In genomic region chr9:18861599-18862546, GRCh38 we compare ENCODE assay signal across 10 cellular contexts.
DNase-seq lines count a peak whose midpoint lies in the region; ATAC-seq and TF ChIP-seq lines count a peak whose summit lies in the region.
"Had no signal": no experiment of that assay in that cellular context is flagged by ENCODE, and none has a peak within 500 bp of the region (broad histone marks: within the 10 kb centered on the region; RNA-seq: fewer than 3 reads in every experiment).

No MANE protein-coding gene starts in this region.

- no peak overlapping the region for H3K9ac ChIP-seq in endodermal cell (ENCODE audit: extremely low read depth, low read length, poor library complexity, severe bottlenecking)

- no peaks in the 10 kb centered on the region for H3K36me3 ChIP-seq in endodermal cell (ENCODE audit: control insufficient read depth, insufficient read depth, low read length)
- H3K36me3 ChIP-seq: prostate gland had no signal

- no peaks in the 10 kb centered on the region for H3K36me3 Mint-ChIP-seq in endodermal cell (ENCODE audit: low read depth)

- H3K27me3 Mint-ChIP-seq in endodermal cell (ENCODE audit: insufficient read depth), result peaks cover 7% of the 10 kb centered on the region

- no peaks in the 10 kb centered on the region for H3K4me1 ChIP-seq in endodermal cell (ENCODE audit: control insufficient read depth, insufficient read depth, low read length)
- H3K4me1 ChIP-seq: prostate gland had no signal

- no peak overlapping the region for H3K27ac ChIP-seq in endodermal cell (ENCODE audit: low read depth, low read length)
- H3K27ac ChIP-seq: prostate gland had no signal

- no peak overlapping the region for H3K27ac Mint-ChIP-seq in endodermal cell

- TF ChIP-seq CTCF in endodermal cell (conservative IDR thresholded peaks at IDR 0.05), result no peak

- DNase-seq in EH (ENCODE audit: low read depth) (peak; percentile 12), endodermal cell (peak; percentile 80), iPS-NIHi7 (ENCODE audit: extremely low spot score) (peak; percentile 57), retina (peak; percentile 18), COLO829 (ENCODE audit: low spot score) (no peak), HCEC 1CT (no peak)
- DNase-seq: activated T-cell treated with anti-CD3 and anti-CD28 coated beads, Interleukin-2, amount 50 U/mL, for 4 hours had no signal

- ATAC-seq in HG03159 (IDR thresholded peaks at IDR 0.05; ENCODE audit: unreplicated experiment) (no peak), GM21576 (IDR thresholded peaks at IDR 0.05; ENCODE audit: unreplicated experiment) (no peak)
- ATAC-seq: activated T-cell treated with anti-CD3 and anti-CD28 coated beads, Interleukin-2, amount 50 U/mL, for 4 hours had no signal

- H3K9me3 Mint-ChIP-seq in endodermal cell, result no peaks in the 10 kb centered on the region
- H3K9me3 Mint-ChIP-seq: activated T-cell treated with anti-CD3 and anti-CD28 coated beads, Interleukin-2, amount 50 U/mL, for 4 hours had no signal

- WGBS in endodermal cell (ENCODE audit: insufficient coverage in 1 of 2, insufficient read length in 1 of 2), 2 experiments, result 74 to 92% methylated on average over 3 to 14 of the region's 14 CpGs

- H3K4me3 Mint-ChIP-seq in endodermal cell, result no peak overlapping the region
- H3K4me3 Mint-ChIP-seq: activated T-cell treated with anti-CD3 and anti-CD28 coated beads, Interleukin-2, amount 50 U/mL, for 4 hours had no signal

- peaks cover 6% of the 10 kb centered on the region for H3K4me1 Mint-ChIP-seq in endodermal cell

- no peaks in the 10 kb centered on the region for H3K9me3 ChIP-seq in endodermal cell (ENCODE audit: control insufficient read depth, low read length)
- H3K9me3 ChIP-seq: prostate gland had no signal

- H3K27me3 ChIP-seq in endodermal cell (ENCODE audit: control insufficient read depth, insufficient read depth, low read length, poor library complexity, severe bottlenecking), result no peaks in the 10 kb centered on the region

- no peak overlapping the region for H3K4me3 ChIP-seq in endodermal cell (ENCODE audit: low read length)
- H3K4me3 ChIP-seq: prostate gland had no signal

Comparison
In these comparisons a context has a peak if more than half of its experiments do, and no peak if none do; other contexts are left out.
1. DNase-seq: peak in EH (single experiment), endodermal cell (single experiment), iPS-NIHi7 (single experiment) and retina (single experiment); none in COLO829 (single experiment) and HCEC 1CT (single experiment).